In genomic region chr22:39458443-39459083, GRCh38 we compare ENCODE assay signal across 12 cellular contexts. TPM values are rescaled to one million over a fixed set of nuclear protein-coding genes. Genes with fewer than 3 reads are reported as not detected.
A peak's percentile ranks its signal among the peaks of the same experiment; 100 is the strongest.
DNase-seq lines count a peak whose midpoint lies in the region; ATAC-seq, FAIRE-seq and TF ChIP-seq lines count a peak whose summit lies in the region.
"Had no signal": no experiment of that assay in that cellular context is flagged by ENCODE, and none has a peak within 500 bp of the region (broad histone marks: within the 10 kb centered on the region; RNA-seq: fewer than 3 reads in every experiment).

No MANE protein-coding gene starts in this region.

- BruUV-seq in GM12878 (replicated peaks; lab: Mats Ljungman, UMichigan): TSS peak; percentile 30

- RAD21 ChIA-PET in GM12878 (lab: Charles Lee; ENCODE audit: unreplicated experiment): interaction anchor here (1.1 to 2.7 kb wide), 5 partner anchors 11 to 70 kb away, joined by 3 to 10 read pairs (median 4); no protein-coding TSS in a partner anchor

- CTCF ChIA-PET in GM12878 (lab: Yijun Ruan, JAX): interaction anchor here (0.8 to 4.1 kb wide), 10 partner anchors 9 to 71 kb away, joined by 3 to 23 read pairs (median 4); no protein-coding TSS in a partner anchor

- H3K9me3 ChIP-seq in right atrium auricular region (no peaks in the 10 kb centered on the region), GM12878 (replicated peaks; ENCODE audit: control insufficient read depth, insufficient read depth, low read length) (no peaks in the 10 kb centered on the region), mucosa of stomach (ENCODE audit: control insufficient read depth, low read length) (no peaks in the 10 kb centered on the region), uterus (no peaks in the 10 kb centered on the region)

- H3K4me1 ChIP-seq in right atrium auricular region (peaks cover 0 to 16% of the 10 kb centered on the region in 2 donors), GM12878 (ENCODE audit: control insufficient read depth, insufficient read depth, low read length) (peaks cover 28% of the 10 kb centered on the region), mucosa of stomach (ENCODE audit: control insufficient read depth, insufficient read depth, low read length) (peaks cover 22% of the 10 kb centered on the region), uterus (no peaks in the 10 kb centered on the region)

- DNase-seq in right atrium auricular region (ENCODE audit: low spot score) (no peak), cardiac septum (ENCODE audit: low spot score) (no peak), GM12878 (ENCODE audit: low read depth, low spot score) (no peak), uterus (no peak), RPMI8226 (no peak), SW480 (ENCODE audit: low spot score) (no peak)
- DNase-seq in activated CD4-positive, alpha-beta T cell treated with anti-CD3 and anti-CD28 coated beads, Interleukin-2, amount 50 U/mL, for 4 hours: no peak
- DNase-seq: activated CD4-positive, CD25-positive, alpha-beta regulatory T cell; AML-193; brain microvascular endothelial cell had no signal

- FAIRE-seq in GM12878 (lab: Jason Lieb, UNC): no peak
- FAIRE-seq: HTR-8/SVneo had no signal

- peak overlapping the region; percentile 56 to 69 for H3K4me3 ChIP-seq in right atrium auricular region
- H3K4me3 ChIP-seq in GM12878: peak overlapping the region; percentile 86
- H3K4me3 ChIP-seq in mucosa of stomach (ENCODE audit: low read length): no peak overlapping the region
- peak overlapping the region; percentile 20 to 52 for H3K4me3 ChIP-seq in uterus

- intact Hi-C loops in cardiac septum (cut with DNase I): no loop called here
- intact Hi-C loops in GM12878 (cut with micrococcal nuclease; ENCODE audit: unreplicated experiment): no loop called here
- intact Hi-C loops in uterus (cut with DNase I; ENCODE audit: low total_unique reads): no loop called here

- 11% methylated on average over 10 of the region's 10 CpGs for WGBS in GM12878 (ENCODE audit: insufficient coverage, insufficient replicate concordance, low lambda C conversion rate, missing lambda C conversion rate)

- H3K4me2 ChIP-seq in GM12878 (ENCODE audit: control insufficient read depth, insufficient read depth): peak overlapping the region; percentile 84

- no peak for TF ChIP-seq CTCF in right atrium auricular region (IDR thresholded peaks at IDR 0.05)
- no peak for TF ChIP-seq CTCF in GM12878 (IDR thresholded peaks at IDR 0.05 in 2 of 3, conservative IDR thresholded peaks at IDR 0.05 in 1 of 3; ENCODE audit: control insufficient read depth in 2 of 3, extremely low read depth in 1 of 3, insufficient read depth in 1 of 3, low read depth in 3 of 3, low read length in 3 of 3)
- no peak for TF ChIP-seq CTCF in uterus (IDR thresholded peaks at IDR 0.05)

- H3K27ac ChIP-seq in right atrium auricular region: peak overlapping the region; percentile 60 to 78
- H3K27ac ChIP-seq in GM12878 (ENCODE audit: control insufficient read depth, insufficient read depth): peak overlapping the region; percentile 78
- H3K27ac ChIP-seq in uterus: peak overlapping the region in 1 of 2 donors; percentile 55
- H3K27ac ChIP-seq: brain microvascular endothelial cell had no signal

- H4K20me1 ChIP-seq in GM12878 (ENCODE audit: control insufficient read depth, insufficient read depth): no peaks in the 10 kb centered on the region

- H3K36me3 ChIP-seq in right atrium auricular region: no peaks in the 10 kb centered on the region
- no peaks in the 10 kb centered on the region; a peak in 2 of 4 replicates for H3K36me3 ChIP-seq in GM12878 (ENCODE audit: control insufficient read depth in 2 of 2, insufficient read depth in 2 of 2, low read length in 1 of 2)
- H3K36me3 ChIP-seq in mucosa of stomach (ENCODE audit: control insufficient read depth, insufficient read depth, low read length): no peaks in the 10 kb centered on the region
- H3K36me3 ChIP-seq in uterus: no peaks in the 10 kb centered on the region
- H3K36me3 ChIP-seq: brain microvascular endothelial cell had no signal

- no peak for TF ChIP-seq EP300 in GM12878 (IDR thresholded peaks at IDR 0.05; ENCODE audit: borderline replicate concordance in 1 of 2, control insufficient read depth in 1 of 2, low read depth in 2 of 2, low read length in 2 of 2)

- no peak for TF ChIP-seq RAD21 in GM12878 (IDR thresholded peaks at IDR 0.05; ENCODE audit: insufficient read depth, low read depth, low read length)

- in situ Hi-C loops in GM12878 (cut with MboI): no loop called here

- peaks cover 67% of the 10 kb centered on the region for H3K79me2 ChIP-seq in GM12878 (ENCODE audit: control insufficient read depth, insufficient read depth, low read length)

- peak overlapping the region; percentile 85 for H3K9ac ChIP-seq in GM12878 (ENCODE audit: control insufficient read depth, insufficient read depth, low read length)
- peak overlapping the region; percentile 34 for H3K9ac ChIP-seq in mucosa of stomach (ENCODE audit: low read length)

- H3K27me3 ChIP-seq in right atrium auricular region (no peaks in the 10 kb centered on the region), GM12878 (replicated peaks in 1 of 2; ENCODE audit: control insufficient read depth in 2 of 2, insufficient read depth in 2 of 2, low read length in 1 of 2) (no peaks in the 10 kb centered on the region), mucosa of stomach (ENCODE audit: control insufficient read depth, insufficient read depth, low read length) (peaks cover 35% of the 10 kb centered on the region), uterus (peaks cover 0 to 4% of the 10 kb centered on the region in 2 donors)

- no peak overlapping the region for H2AFZ ChIP-seq in GM12878 (ENCODE audit: control insufficient read depth, low read depth, low read length)

- ATAC-seq in GM12878: peak; percentile 8

- POLR2A ChIA-PET in GM12878 (lab: Charles Lee): interaction anchor here (0.5 to 2.8 kb wide), 12 partner anchors 9 to 343 kb away, joined by 3 to 28 read pairs (median 4); partner anchors contain the start of gene TAB1

- SMC1A ChIA-PET in GM12878 (lab: Charles Lee; ENCODE audit: uncharacterized antibody, unreplicated experiment): interaction anchor here (0.5 to 5.9 kb wide), 5 partner anchors 11 to 38 kb away, joined by 3 to 50 read pairs (median 3); no protein-coding TSS in a partner anchor

- TF ChIP-seq POLR2A in GM12878 (IDR thresholded peaks at IDR 0.05; ENCODE audit: low read depth, low read length): 0 out of 2 replicates have a peak, but pooled peaks have one; percentile 4
- TF ChIP-seq POLR2A in uterus (IDR thresholded peaks at IDR 0.05): no peak

RNA-seq across cellular contexts. Expression of gene MGAT3, which starts 1.8 kb away (rescaled TPM):
- total RNA-seq in right atrium auricular region (10 to 100 TPM in 1 of 2 donors, 1 to 10 TPM in 1; 2.9 to 11.3 TPM), cardiac septum (24.1 TPM), GM12878 (2014; rRNA removed) (11.3 and 12.0 TPM in 2 replicates), GM12878 (2014; rRNA removed; fragmentation: Illumina TruSeq; extraction: Trizol) (11.8 and 12.5 TPM in 2 replicates), GM12878 (2021) (38.5 and 40.2 TPM in 2 replicates), uterus (10 to 100 TPM in 1 of 4 donors, 1 to 10 TPM in 1, under 1 TPM in 1, not detected in 1; 0.26 to 11.8 (median 9.5) TPM)
- 32.8 and 36.9 TPM in 2 replicates for total RNA-seq in GM12878 (2013; cell fraction: nucleolus; rRNA removed)
- polyA plus RNA-seq in GM12878 (2011; ENCODE audit: low read depth): 6.3 TPM
- polyA plus RNA-seq in GM12878 (2011; rRNA removed) (9.5 and 16.9 TPM in 2 replicates), GM12878 (2014; fragmentation: Illumina TruSeq; extraction: Trizol) (5.8 and 12.1 TPM in 2 replicates), GM12878 (2014; fragmentation: Nextera tagmentation; extraction: Ambion mirVana) (1 to 10 TPM in 1 of 2 experiments, under 1 TPM in 1; 0.32 to 1.1 TPM), GM12878 (2014; rRNA removed) (23.5 and 25.6 TPM in 2 replicates), GM12878 (2016; fragmentation: Nextera tagmentation; extraction: Ambion mirVana) (1 to 10 TPM; 8.3 to 8.4 TPM)
- 21.5 and 27.7 TPM in 2 replicates for polyA plus RNA-seq in GM12878 (2011; cell fraction: cytosol; rRNA removed)
- 27.2 and 30.1 TPM in 2 replicates for polyA plus RNA-seq in GM12878 (2011; cell fraction: nucleus; rRNA removed)
- 13.9 and 17.0 TPM in 2 replicates for polyA plus RNA-seq in GM12878 (2012)
- polyA minus RNA-seq in GM12878 (2011; rRNA and poly(A)+ RNA removed): 22.1 and 40.9 TPM in 2 replicates
- 20.5 and 24.1 TPM in 2 replicates for polyA minus RNA-seq in GM12878 (2011; cell fraction: cytosol; rRNA and poly(A)+ RNA removed)
- 8.3 and 15.4 TPM in 2 replicates for polyA minus RNA-seq in GM12878 (2011; cell fraction: nucleus; rRNA and poly(A)+ RNA removed)

RNA-seq across cellular contexts. Expression of gene MIEF1, which starts 43.5 kb away (rescaled TPM):
- total RNA-seq in right atrium auricular region (10 to 100 TPM; 14.4 to 22.1 TPM), cardiac septum (19.4 TPM), GM12878 (2014; rRNA removed) (27.9 and 28.3 TPM in 2 replicates), GM12878 (2014; rRNA removed; fragmentation: Illumina TruSeq; extraction: Trizol) (24.0 and 26.4 TPM in 2 replicates), GM12878 (2021) (50.9 and 52.3 TPM in 2 replicates), uterus (10 to 100 TPM in 3 of 4 donors, 1 to 10 TPM in 1; 6.9 to 23.3 (median 20.6) TPM)
- total RNA-seq in GM12878 (2013; cell fraction: nucleolus; rRNA removed): 32.3 and 33.3 TPM in 2 replicates
- 17.7 TPM for polyA plus RNA-seq in GM12878 (2011; ENCODE audit: low read depth)
- polyA plus RNA-seq in GM12878 (2011; rRNA removed) (21.3 and 27.9 TPM in 2 replicates), GM12878 (2014; fragmentation: Illumina TruSeq; extraction: Trizol) (33.1 and 35.8 TPM in 2 replicates), GM12878 (2014; fragmentation: Nextera tagmentation; extraction: Ambion mirVana) (10 to 100 TPM; 12.4 to 13.8 TPM), GM12878 (2014; rRNA removed) (30.6 and 35.2 TPM in 2 replicates), GM12878 (2016; fragmentation: Nextera tagmentation; extraction: Ambion mirVana) (10 to 100 TPM; 43.2 to 46.3 TPM)
- 29.7 and 30.5 TPM in 2 replicates for polyA plus RNA-seq in GM12878 (2011; cell fraction: cytosol; rRNA removed)
- 19.1 and 27.5 TPM in 2 replicates for polyA plus RNA-seq in GM12878 (2011; cell fraction: nucleus; rRNA removed)
- 22.3 and 24.9 TPM in 2 replicates for polyA plus RNA-seq in GM12878 (2012)
- 40.1 and 42.5 TPM in 2 replicates for polyA minus RNA-seq in GM12878 (2011; rRNA and poly(A)+ RNA removed)
- 15.5 and 17.6 TPM in 2 replicates for polyA minus RNA-seq in GM12878 (2011; cell fraction: cytosol; rRNA and poly(A)+ RNA removed)
- polyA minus RNA-seq in GM12878 (2011; cell fraction: nucleus; rRNA and poly(A)+ RNA removed): 11.0 and 23.4 TPM in 2 replicates

RNA-seq across cellular contexts. Expression of gene TAB1, which starts 59.0 kb away (rescaled TPM):
- 10 to 100 TPM; 13.0 to 13.7 TPM for total RNA-seq in right atrium auricular region
- 20.6 TPM for total RNA-seq in cardiac septum
- 20.8 and 24.4 TPM in 2 replicates for total RNA-seq in GM12878 (2013; cell fraction: nucleolus; rRNA removed)
- total RNA-seq in GM12878 (2014; rRNA removed): 9.0 and 10.6 TPM in 2 replicates
- total RNA-seq in GM12878 (2014; rRNA removed; fragmentation: Illumina TruSeq; extraction: Trizol): 8.1 and 8.9 TPM in 2 replicates
- 17.3 and 23.4 TPM in 2 replicates for total RNA-seq in GM12878 (2021)
- 6.0 TPM for polyA plus RNA-seq in GM12878 (2011; ENCODE audit: low read depth)
- polyA plus RNA-seq in GM12878 (2011; rRNA removed): 7.0 and 14.8 TPM in 2 replicates
- 20.3 and 27.2 TPM in 2 replicates for polyA plus RNA-seq in GM12878 (2011; cell fraction: cytosol; rRNA removed)
- polyA plus RNA-seq in GM12878 (2011; cell fraction: nucleus; rRNA removed): 33.3 and 57.0 TPM in 2 replicates
- 10.2 and 10.9 TPM in 2 replicates for polyA plus RNA-seq in GM12878 (2012)
- 3.9 and 8.1 TPM in 2 replicates for polyA plus RNA-seq in GM12878 (2014; fragmentation: Illumina TruSeq; extraction: Trizol)
- polyA plus RNA-seq in GM12878 (2014; fragmentation: Nextera tagmentation; extraction: Ambion mirVana): under 1 TPM; 0.40 to 0.57 TPM
- polyA plus RNA-seq in GM12878 (2014; rRNA removed): 14.4 and 16.2 TPM in 2 replicates
- polyA plus RNA-seq in GM12878 (2016; fragmentation: Nextera tagmentation; extraction: Ambion mirVana): 10 to 100 TPM; 13.9 to 14.5 TPM
- 17.3 and 21.1 TPM in 2 replicates for polyA minus RNA-seq in GM12878 (2011; rRNA and poly(A)+ RNA removed)
- polyA minus RNA-seq in GM12878 (2011; cell fraction: cytosol; rRNA and poly(A)+ RNA removed): 12.0 and 12.8 TPM in 2 replicates
- polyA minus RNA-seq in GM12878 (2011; cell fraction: nucleus; rRNA and poly(A)+ RNA removed): 9.1 and 9.9 TPM in 2 replicates
- 10 to 100 TPM; 23.0 to 44.0 (median 42.0) TPM for total RNA-seq in uterus
